Comparison of ENCODE assay signal across 8 cellular contexts in genomic region chrX:102863735-102864134, GRCh38.
DNase-seq lines count a peak whose midpoint lies in the region; ATAC-seq and TF ChIP-seq lines count a peak whose summit lies in the region.

No MANE protein-coding gene starts in this region.

- H3K36me3 ChIP-seq in BE2C, result no peaks in the 10 kb centered on the region

- no peaks in the 10 kb centered on the region for H3K9me3 ChIP-seq in BE2C

- H3K36me3 Mint-ChIP-seq in central memory CD8-positive, alpha-beta T cell (ENCODE audit: insufficient read depth), result peaks cover 10% of the 10 kb centered on the region

- peak; percentile 60 for ATAC-seq in GM19025 (IDR thresholded peaks at IDR 0.05; ENCODE audit: low read depth, unreplicated experiment)
- ATAC-seq in HG03135 (IDR thresholded peaks at IDR 0.05; ENCODE audit: unreplicated experiment), result peak; percentile 91
- no peak for ATAC-seq in central memory CD8-positive, alpha-beta T cell (replicated peaks; ENCODE audit: extremely low read depth, poor library complexity, severe bottlenecking)
- ATAC-seq in left lobe of liver, result peak; percentile 100

- H3K4me1 ChIP-seq in BE2C, result no peaks in the 10 kb centered on the region

- no peaks in the 10 kb centered on the region for H3K27me3 Mint-ChIP-seq in central memory CD8-positive, alpha-beta T cell

- H3K4me3 Mint-ChIP-seq in central memory CD8-positive, alpha-beta T cell, result no peak overlapping the region

- H3K27me3 ChIP-seq in BE2C, result no peaks in the 10 kb centered on the region

- no peak overlapping the region for H3K4me3 ChIP-seq in BE2C (ENCODE audit: low read depth, low read length)

- no peaks in the 10 kb centered on the region for H3K9me3 Mint-ChIP-seq in central memory CD8-positive, alpha-beta T cell

- peak; percentile 76 for TF ChIP-seq CTCF in BE2C (IDR thresholded peaks at IDR 0.05; ENCODE audit: low read depth, low read length)

- DNase-seq in BE2C (peak; percentile 75), NCI-H2196 (lab: John Stamatoyannopoulos, UW; ENCODE audit: unreplicated experiment) (peak; percentile 59), left lobe of liver (ENCODE audit: low spot score) (peak; percentile 74)
- DNase-seq in activated CD4-positive, CD25-positive, alpha-beta regulatory T cell treated with anti-CD3 and anti-CD28 coated beads, Interleukin-2, amount 50 U/mL, for 16 hours (ENCODE audit: low read depth, low spot score), result peak; percentile 62
- peak; percentile 61 to 68 for DNase-seq in central memory CD8-positive, alpha-beta T cell (ENCODE audit: low spot score in 2 of 2)
- DNase-seq in stimulated activated CD4-positive, alpha-beta T cell treated with anti-CD3 and anti-CD28 coated beads, Interleukin-4, amount 100 ng/mL, for 4 hours, result peak; percentile 63 to 70

- H3K4me1 Mint-ChIP-seq in central memory CD8-positive, alpha-beta T cell, result no peaks in the 10 kb centered on the region

- H3K27ac Mint-ChIP-seq in central memory CD8-positive, alpha-beta T cell (ENCODE audit: low read depth), result no peak overlapping the region
